In the genomic region with DNA sequence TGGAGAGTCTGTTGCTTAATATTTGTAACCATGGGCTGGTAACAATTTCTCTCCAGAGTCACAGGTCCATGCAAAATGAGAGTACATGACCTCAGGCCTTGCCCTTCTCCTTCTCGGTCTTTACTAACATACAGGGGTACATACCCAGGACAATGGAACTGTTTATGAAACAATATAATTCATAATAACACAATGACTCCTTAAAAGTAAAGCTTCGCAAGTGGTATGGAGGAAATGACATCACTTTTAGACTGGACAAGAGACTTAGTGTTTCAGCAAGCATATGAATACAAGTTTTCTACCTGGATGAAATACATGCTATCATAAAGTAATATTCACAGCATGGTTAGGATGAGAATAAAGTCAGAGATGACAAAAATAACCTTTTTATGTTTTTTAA, we compare ENCODE assay signal across 20 cellular contexts.
"Had no signal": no experiment of that assay in that cellular context is flagged by ENCODE, and none has a peak within 500 bp of the region (broad histone marks: within the 10 kb centered on the region; RNA-seq: fewer than 3 reads in every experiment).

No MANE protein-coding gene starts in this region.

- H3K4me3 Mint-ChIP-seq: activated CD4-positive, alpha-beta T cell treated with anti-CD3 and anti-CD28 coated beads, Interleukin-2, amount 10 ng/mL, durations not matched to agents 7 days and 5 days; activated CD8-positive, alpha-beta memory T cell treated with anti-CD3 and anti-CD28 coated beads, Interleukin-2, amount 10 ng/mL, durations not matched to agents 7 days and 5 days; activated CD8-positive, alpha-beta T cell treated with anti-CD3 and anti-CD28 coated beads for 36 hours; activated naive CD4-positive, alpha-beta T cell treated with anti-CD3 and anti-CD28 coated beads, Interleukin-2, amount 10 ng/mL, durations not matched to agents 7 days and 5 days; memory B cell had no signal

- H3K9me3 Mint-ChIP-seq: activated CD4-positive, alpha-beta T cell treated with anti-CD3 and anti-CD28 coated beads, Interleukin-2, amount 10 ng/mL, durations not matched to agents 7 days and 5 days; activated CD8-positive, alpha-beta T cell treated with anti-CD3 and anti-CD28 coated beads for 36 hours; activated naive CD4-positive, alpha-beta T cell treated with anti-CD3 and anti-CD28 coated beads, Interleukin-2, amount 10 ng/mL, durations not matched to agents 7 days and 5 days; immature natural killer cell; memory B cell had no signal

- ATAC-seq: activated CD8-positive, alpha-beta memory T cell treated with anti-CD3 and anti-CD28 coated beads, Interleukin-2, amount 10 ng/mL, durations not matched to agents 7 days and 5 days; activated CD8-positive, alpha-beta T cell treated with anti-CD3 and anti-CD28 coated beads for 36 hours; upper lobe of right lung had no signal

- H3K4me1 Mint-ChIP-seq: activated CD4-positive, alpha-beta T cell treated with anti-CD3 and anti-CD28 coated beads, Interleukin-2, amount 10 ng/mL, durations not matched to agents 7 days and 5 days; activated CD8-positive, alpha-beta memory T cell treated with anti-CD3 and anti-CD28 coated beads, Interleukin-2, amount 10 ng/mL, durations not matched to agents 7 days and 5 days; activated naive CD4-positive, alpha-beta T cell treated with anti-CD3 and anti-CD28 coated beads, Interleukin-2, amount 10 ng/mL, durations not matched to agents 7 days and 5 days had no signal

- H3K9me3 ChIP-seq: esophagus muscularis mucosa, prostate gland, upper lobe of right lung had no signal

- DNase-seq: activated CD4-positive, alpha-beta T cell treated with anti-CD3 and anti-CD28 coated beads, Interleukin-2, amount 10 ng/mL, durations not matched to agents 7 days and 5 days; activated CD4-positive, CD25-positive, alpha-beta regulatory T cell treated with anti-CD3 and anti-CD28 coated beads, Interleukin-2, amount 50 U/mL, for 72 hours; activated CD8-positive, alpha-beta memory T cell treated with anti-CD3 and anti-CD28 coated beads, Interleukin-2, amount 10 ng/mL, durations not matched to agents 7 days and 5 days; activated CD8-positive, alpha-beta T cell treated with anti-CD3 and anti-CD28 coated beads for 36 hours; activated effector memory CD4-positive, alpha-beta T cell treated with anti-CD3 and anti-CD28 coated beads, Interleukin-2, amount 50 U/mL, for 16 hours; activated naive CD4-positive, alpha-beta T cell treated with anti-CD3 and anti-CD28 coated beads, Interleukin-2, amount 10 ng/mL, durations not matched to agents 7 days and 5 days; activated T-cell treated with anti-CD3 and anti-CD28 coated beads for 4 hours; amygdala; effector CD4-positive, alpha-beta T cell; immature natural killer cell; kidney glomerular epithelial cell; stimulated activated CD4-positive, alpha-beta T cell treated with anti-CD3 and anti-CD28 coated beads, Interleukin-4, amount 100 ng/mL, for 24 hours; stimulated activated naive CD4-positive, alpha-beta T cell treated with Interleukin-2 at 50 U/mL for 16 hours; T-helper 1 cell; upper lobe of right lung; WERI-Rb-1 had no signal

- H3K36me3 Mint-ChIP-seq: activated CD8-positive, alpha-beta memory T cell treated with anti-CD3 and anti-CD28 coated beads, Interleukin-2, amount 10 ng/mL, durations not matched to agents 7 days and 5 days; activated naive CD4-positive, alpha-beta T cell treated with anti-CD3 and anti-CD28 coated beads, Interleukin-2, amount 10 ng/mL, durations not matched to agents 7 days and 5 days; immature natural killer cell; memory B cell had no signal

- H3K27ac Mint-ChIP-seq: activated CD4-positive, alpha-beta T cell treated with anti-CD3 and anti-CD28 coated beads, Interleukin-2, amount 10 ng/mL, durations not matched to agents 7 days and 5 days; activated CD8-positive, alpha-beta memory T cell treated with anti-CD3 and anti-CD28 coated beads, Interleukin-2, amount 10 ng/mL, durations not matched to agents 7 days and 5 days; activated CD8-positive, alpha-beta T cell treated with anti-CD3 and anti-CD28 coated beads for 36 hours; activated naive CD4-positive, alpha-beta T cell treated with anti-CD3 and anti-CD28 coated beads, Interleukin-2, amount 10 ng/mL, durations not matched to agents 7 days and 5 days; immature natural killer cell; memory B cell had no signal

- H3K27me3 Mint-ChIP-seq: activated CD4-positive, alpha-beta T cell treated with anti-CD3 and anti-CD28 coated beads, Interleukin-2, amount 10 ng/mL, durations not matched to agents 7 days and 5 days; activated CD8-positive, alpha-beta memory T cell treated with anti-CD3 and anti-CD28 coated beads, Interleukin-2, amount 10 ng/mL, durations not matched to agents 7 days and 5 days; activated CD8-positive, alpha-beta T cell treated with anti-CD3 and anti-CD28 coated beads for 36 hours; activated naive CD4-positive, alpha-beta T cell treated with anti-CD3 and anti-CD28 coated beads, Interleukin-2, amount 10 ng/mL, durations not matched to agents 7 days and 5 days; memory B cell had no signal

- H3K4me1 ChIP-seq: prostate gland, upper lobe of right lung had no signal

- H3K27ac ChIP-seq: cardiac muscle cell, esophagus muscularis mucosa, prostate gland, upper lobe of right lung, WERI-Rb-1 had no signal

- H3K27me3 ChIP-seq: cardiac muscle cell, esophagus muscularis mucosa, upper lobe of right lung had no signal

- H3K4me3 ChIP-seq: cardiac muscle cell, prostate gland, upper lobe of right lung had no signal

- H3K36me3 ChIP-seq: cardiac muscle cell, esophagus muscularis mucosa, prostate gland, upper lobe of right lung, WERI-Rb-1 had no signal
